Comparison of ENCODE assay signal across 8 cellular contexts in the genomic region with DNA sequence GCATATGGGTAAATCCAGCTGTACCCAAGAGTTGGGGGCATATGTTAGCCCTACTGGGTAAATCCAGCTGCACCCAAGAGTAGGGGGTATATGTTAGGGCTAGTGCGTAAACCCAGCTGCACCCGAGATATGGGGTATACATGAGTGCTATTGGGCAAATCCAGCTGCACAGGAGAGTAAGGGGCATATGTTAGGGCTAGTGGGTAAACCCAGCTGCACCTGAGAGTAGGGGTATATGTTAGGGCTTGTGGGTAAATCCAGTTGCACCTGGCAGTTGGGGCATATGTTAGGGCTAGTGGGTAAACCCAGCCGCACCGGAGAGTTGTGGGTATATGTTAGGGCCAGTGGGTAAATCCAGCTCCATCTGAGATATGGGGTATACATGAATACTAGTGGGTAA.
"Had no signal": no experiment of that assay in that cellular context is flagged by ENCODE, and none has a peak within 500 bp of the region (broad histone marks: within the 10 kb centered on the region; RNA-seq: fewer than 3 reads in every experiment).

No MANE protein-coding gene starts in this region.

- H3K9me3 ChIP-seq: HAP-1 had no signal

- ATAC-seq: HCT116, K562 had no signal

- H3K27ac Mint-ChIP-seq: HFFc6 had no signal

- H3K36me3 ChIP-seq: HAP-1 had no signal

- H3K4me3 Mint-ChIP-seq: HFFc6 had no signal

- DNase-seq: GM23248, GOT3, H7, HFFc6, IMR-90 had no signal

- H3K4me3 ChIP-seq: GM23248, HAP-1, K562 had no signal

- H3K27ac ChIP-seq: GM23248 had no signal

- H3K4me1 ChIP-seq: HAP-1 had no signal
